In genomic region chr5:102771435-102771834, GRCh38 we compare ENCODE assay signal across 16 cellular contexts. TPM values are rescaled to one million over a fixed set of nuclear protein-coding genes. Genes with fewer than 3 reads are reported as not detected.
A peak's percentile ranks its signal among the peaks of the same experiment; 100 is the strongest.
DNase-seq lines count a peak whose midpoint lies in the region; FAIRE-seq and TF ChIP-seq lines count a peak whose summit lies in the region.
"Had no signal": no experiment of that assay in that cellular context is flagged by ENCODE, and none has a peak within 500 bp of the region (broad histone marks: within the 10 kb centered on the region; RNA-seq: fewer than 3 reads in every experiment).

No MANE protein-coding gene starts in this region.

- H3K4me3 Mint-ChIP-seq in activated T-helper 2 cell treated with anti-CD3 and anti-CD28 coated beads, Interferon-gamma antibody, Interleukin-2, Interleukin-4, amounts not matched to agents 10 μg/mL and 5 μg/mL and 100 μg/mL, durations not matched to agents 14 hours and 24 hours and 36 hours (ENCODE audit: low read depth) = peak overlapping the region; percentile 32
- H3K4me3 Mint-ChIP-seq: activated B cell treated with CpG ODN at 0.5 μM for 24 hours; stimulated activated naive B cell treated with anti-CD40 and anti-IgM and Interleukin-4, amounts not matched to agents 10 μg/mL and 1 μg/mL and 100 μg/mL, for 72 hours had no signal

- H3K4me3 ChIP-seq in ACC112 (ENCODE audit: low read depth, low read length) (peak overlapping the region; percentile 4; the same call in 1 of the 2 replicates), mesodermal cell (ENCODE audit: extremely low read depth, insufficient read depth, low read length, poor library complexity, severe bottlenecking) (no peak overlapping the region)
- H3K4me3 ChIP-seq: esophagus squamous epithelium had no signal

- peaks cover 6% of the 10 kb centered on the region; the same call in 1 of the 2 replicates for H3K36me3 ChIP-seq in ACC112 (ENCODE audit: insufficient read depth, low read length)
- H3K36me3 ChIP-seq in mesodermal cell (ENCODE audit: control insufficient read depth, insufficient read depth, low read length) = no peaks in the 10 kb centered on the region
- H3K36me3 ChIP-seq: esophagus squamous epithelium had no signal

- H3K4me1 ChIP-seq in ACC112 (ENCODE audit: control insufficient read depth, insufficient read depth, low read length, unreplicated experiment) = peaks cover 20% of the 10 kb centered on the region
- peaks cover 11% of the 10 kb centered on the region for H3K4me1 ChIP-seq in mesodermal cell (ENCODE audit: control insufficient read depth, insufficient read depth, low read length, poor library complexity, severe bottlenecking)

- H3K27me3 ChIP-seq in ACC112 (ENCODE audit: insufficient read depth, low read length) = no peaks in the 10 kb centered on the region
- H3K27me3 ChIP-seq: esophagus squamous epithelium had no signal

- no peak overlapping the region for H2AFZ ChIP-seq in ACC112 (ENCODE audit: low read length, unreplicated experiment)

- TF ChIP-seq POLR2A in GM12891 (IDR thresholded peaks at IDR 0.05; ENCODE audit: low read depth, low read length) = no peak

- no peaks in the 10 kb centered on the region for H3K9me3 ChIP-seq in mesodermal cell (ENCODE audit: control insufficient read depth, low read length)
- H3K9me3 ChIP-seq: esophagus squamous epithelium had no signal

- peak; percentile 73 for FAIRE-seq in GM12891 (lab: Jason Lieb, UNC)

- H3K9me3 Mint-ChIP-seq in activated T-helper 2 cell treated with anti-CD3 and anti-CD28 coated beads, Interferon-gamma antibody, Interleukin-2, Interleukin-4, amounts not matched to agents 10 μg/mL and 5 μg/mL and 100 μg/mL, durations not matched to agents 14 hours and 24 hours and 36 hours = peaks cover 14% of the 10 kb centered on the region

- H3K27me3 Mint-ChIP-seq in activated T-helper 2 cell treated with anti-CD3 and anti-CD28 coated beads, Interferon-gamma antibody, Interleukin-2, Interleukin-4, amounts not matched to agents 10 μg/mL and 5 μg/mL and 100 μg/mL, durations not matched to agents 14 hours and 24 hours and 36 hours (ENCODE audit: low read depth) = no peaks in the 10 kb centered on the region
- H3K27me3 Mint-ChIP-seq: activated B cell treated with CpG ODN at 0.5 μM for 24 hours; stimulated activated naive B cell treated with anti-CD40 and anti-IgM and Interleukin-4, amounts not matched to agents 10 μg/mL and 1 μg/mL and 100 μg/mL, for 72 hours had no signal

- H3K4me1 Mint-ChIP-seq in activated T-helper 2 cell treated with anti-CD3 and anti-CD28 coated beads, Interferon-gamma antibody, Interleukin-2, Interleukin-4, amounts not matched to agents 10 μg/mL and 5 μg/mL and 100 μg/mL, durations not matched to agents 14 hours and 24 hours and 36 hours (ENCODE audit: low read depth) = peaks cover 25% of the 10 kb centered on the region

- peaks cover 23% of the 10 kb centered on the region for H3K36me3 Mint-ChIP-seq in activated T-helper 2 cell treated with anti-CD3 and anti-CD28 coated beads, Interferon-gamma antibody, Interleukin-2, Interleukin-4, amounts not matched to agents 10 μg/mL and 5 μg/mL and 100 μg/mL, durations not matched to agents 14 hours and 24 hours and 36 hours (ENCODE audit: low read depth)

- peak overlapping the region; percentile 70 for H3K27ac Mint-ChIP-seq in activated T-helper 2 cell treated with anti-CD3 and anti-CD28 coated beads, Interferon-gamma antibody, Interleukin-2, Interleukin-4, amounts not matched to agents 10 μg/mL and 5 μg/mL and 100 μg/mL, durations not matched to agents 14 hours and 24 hours and 36 hours
- H3K27ac Mint-ChIP-seq: activated B cell treated with CpG ODN at 0.5 μM for 24 hours; stimulated activated naive B cell treated with anti-CD40 and anti-IgM and Interleukin-4, amounts not matched to agents 10 μg/mL and 1 μg/mL and 100 μg/mL, for 72 hours had no signal

- no peak for DNase-seq in GM12891 (ENCODE audit: insufficient read length, low spot score)
- DNase-seq in activated T-helper 2 cell treated with anti-CD3 and anti-CD28 coated beads, Interferon-gamma antibody, Interleukin-2, Interleukin-4, amounts not matched to agents 10 μg/mL and 5 μg/mL and 100 μg/mL, durations not matched to agents 14 hours and 24 hours and 36 hours (ENCODE audit: low spot score) = no peak
- DNase-seq in GF-D8 (lab: John Stamatoyannopoulos, UW) = no peak
- DNase-seq in NCI-H226 = no peak
- DNase-seq in NCI-H774 (lab: John Stamatoyannopoulos, UW) = no peak
- DNase-seq: activated B cell treated with CpG ODN at 0.5 μM for 24 hours; activated effector memory CD4-positive, alpha-beta T cell treated with Interleukin-2 at 50 U/mL for 16 hours; central memory CD4-positive, alpha-beta T cell; esophagus squamous epithelium; NCI-H146; NCI-H526; stimulated activated CD4-positive, alpha-beta T cell treated with anti-CD3 and anti-CD28 coated beads, Interleukin-4, amount 100 ng/mL, for 1 hour; stimulated activated naive B cell treated with anti-CD40 and anti-IgM and Interleukin-4, amounts not matched to agents 10 μg/mL and 1 μg/mL and 100 μg/mL, for 72 hours had no signal

- intact Hi-C loops in activated T-helper 2 cell treated with anti-CD3 and anti-CD28 coated beads, Interferon-gamma antibody, Interleukin-2, Interleukin-4, amounts not matched to agents 10 μg/mL and 5 μg/mL and 100 μg/mL, durations not matched to agents 14 hours and 24 hours and 36 hours (cut with micrococcal nuclease) = no loop called here

- peaks cover 69% of the 10 kb centered on the region for H3K79me2 ChIP-seq in ACC112 (ENCODE audit: control insufficient read depth, insufficient read depth, low read length, unreplicated experiment)

- H3K27ac ChIP-seq in ACC112 (ENCODE audit: low read depth, low read length) (peak overlapping the region; percentile 21; the same call in 1 of the 2 replicates), mesodermal cell (ENCODE audit: low read depth, low read length, severe bottlenecking) (peak overlapping the region; percentile 64)
- H3K27ac ChIP-seq: C4-2B had no signal

TF ChIP-seq in GM12891, 5 proteins besides CTCF, POLR2A, EP300 and RAD21:
- TF ChIP-seq SPI1 (IDR thresholded peaks at IDR 0.05; ENCODE audit: low read depth, low read length) = no peak
- no peak for TF ChIP-seq TAF1 (IDR thresholded peaks at IDR 0.05; ENCODE audit: low read depth, low read length)
- no peak for TF ChIP-seq POLR2AphosphoS5 (IDR thresholded peaks at IDR 0.05; ENCODE audit: low read depth, low read length)
- no peak for TF ChIP-seq PAX5 (IDR thresholded peaks at IDR 0.05; ENCODE audit: insufficient read depth, low read length, severe bottlenecking)
- no peak for TF ChIP-seq POU2F2 (IDR thresholded peaks at IDR 0.05; ENCODE audit: low read depth, low read length)

RNA-seq across cellular contexts. Expression of gene PAM, which starts 16.3 kb away (rescaled TPM):
- polyA plus RNA-seq in GM12891 (2012; ENCODE audit: low read depth, missing spikeins) = 20.7 TPM
- total RNA-seq in activated T-helper 2 cell treated with anti-CD3 and anti-CD28 coated beads, Interferon-gamma antibody, Interleukin-2, Interleukin-4, amounts not matched to agents 10 μg/mL and 5 μg/mL and 100 μg/mL, durations not matched to agents 14 hours and 24 hours and 36 hours = 48.0 and 59.9 TPM in 2 replicates
- 288 TPM for polyA plus RNA-seq in mesodermal cell (2013, experiment 1 of 2)
- 266 TPM for polyA plus RNA-seq in mesodermal cell (2013, experiment 2 of 2)
